Comparison of ENCODE assay signal across 10 cellular contexts in the genomic region with DNA sequence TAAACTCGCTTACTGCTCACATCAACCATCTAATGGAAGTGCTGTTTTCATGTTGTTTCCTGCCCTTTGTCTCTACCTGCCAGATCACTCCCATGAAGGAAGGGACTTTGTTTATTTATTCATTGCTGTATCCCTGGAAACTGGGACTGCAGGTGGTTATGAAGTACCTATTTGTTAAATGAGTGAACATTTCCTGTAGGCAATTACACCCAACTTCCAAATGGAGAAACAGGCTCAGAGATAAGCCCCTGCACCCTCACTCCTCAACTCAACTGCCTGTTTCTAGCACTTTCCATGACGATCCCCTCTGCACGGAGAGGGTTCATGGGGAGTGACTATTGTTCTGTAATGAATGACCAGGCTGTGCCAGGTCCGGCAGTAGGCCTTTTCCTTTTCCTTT. TPM values are rescaled to one million over a fixed set of nuclear protein-coding genes. Genes with fewer than 3 reads are reported as not detected.
A peak's percentile ranks its signal among the peaks of the same experiment; 100 is the strongest.
DNase-seq lines count a peak whose midpoint lies in the region; ATAC-seq lines count a peak whose summit lies in the region.
"Had no signal": no experiment of that assay in that cellular context is flagged by ENCODE, and none has a peak within 500 bp of the region (broad histone marks: within the 10 kb centered on the region; RNA-seq: fewer than 3 reads in every experiment).

No MANE protein-coding gene starts in this region.

- H3K4me3 ChIP-seq in HUES48 (ENCODE audit: low read depth, low read length) = no peak overlapping the region

- peak; percentile 84 for DNase-seq in NCI-H69 (lab: John Stamatoyannopoulos, UW)
- DNase-seq in pulmonary artery endothelial cell (ENCODE audit: low read depth, low spot score) = peak; percentile 85
- DNase-seq in Right ventricle myocardium inferior (ENCODE audit: missing footprints) = no peak
- no peak for DNase-seq in CD1c-positive myeloid dendritic cell (ENCODE audit: extremely low spot score)
- no peak for DNase-seq in NOMO-1 (lab: John Stamatoyannopoulos, UW; ENCODE audit: unreplicated experiment in 2 of 2)
- DNase-seq: RPMI8226 had no signal

- no peak overlapping the region for H3K9ac ChIP-seq in HUES48 (ENCODE audit: low read depth, low read length)

- no peaks in the 10 kb centered on the region for H3K27me3 ChIP-seq in HUES48 (ENCODE audit: control insufficient read depth, insufficient read depth, low read length)

- H3K36me3 ChIP-seq in HUES48 (ENCODE audit: control insufficient read depth, insufficient read depth, low read length) = peaks cover 13% of the 10 kb centered on the region

- ATAC-seq in esophagus mucosa = peak; percentile 66
- no peak for ATAC-seq in Right ventricle myocardium inferior
- no peak for ATAC-seq in HG02938 (IDR thresholded peaks at IDR 0.05; ENCODE audit: unreplicated experiment)

- peak overlapping the region; percentile 23 for H3K27ac ChIP-seq in HUES48 (ENCODE audit: low read depth, low read length)

- intact Hi-C loops in Right ventricle myocardium inferior (cut with DNase I) = no loop called here

- peaks cover 12% of the 10 kb centered on the region for H3K4me1 ChIP-seq in HUES48 (ENCODE audit: control insufficient read depth, insufficient read depth, low read length)

- no peaks in the 10 kb centered on the region for H3K9me3 ChIP-seq in HUES48 (ENCODE audit: control insufficient read depth, insufficient read depth, low read length)

RNA-seq across cellular contexts. Expression of a gene that starts 1.9 kb away (rescaled TPM):
- total RNA-seq in esophagus mucosa (152 TPM), pulmonary artery endothelial cell (212 and 296 TPM in 2 replicates), Right ventricle myocardium inferior (1,425 TPM)

RNA-seq across cellular contexts. Expression of a gene that starts 27.8 kb away (rescaled TPM):
- total RNA-seq in esophagus mucosa (not detected), pulmonary artery endothelial cell (not detected in 2 replicates), Right ventricle myocardium inferior (not detected)
- total RNA-seq: myocyte had no signal

RNA-seq across cellular contexts. Expression of a gene that starts 31.2 kb away (rescaled TPM):
- total RNA-seq in esophagus mucosa = 218 TPM
- total RNA-seq in pulmonary artery endothelial cell = 73.4 and 129 TPM in 2 replicates
- total RNA-seq in Right ventricle myocardium inferior = 172 TPM

RNA-seq across cellular contexts. Expression of a gene that starts 45.2 kb away (rescaled TPM):
- not detected for total RNA-seq in esophagus mucosa
- not detected in 2 replicates for total RNA-seq in pulmonary artery endothelial cell
- not detected for total RNA-seq in Right ventricle myocardium inferior
- total RNA-seq: myocyte had no signal

Comparison
In these comparisons a context has a peak if more than half of its experiments do, and no peak if none do; other contexts are left out.
1. DNase-seq: peak in NCI-H69 (single experiment) and pulmonary artery endothelial cell (single experiment); none in Right ventricle myocardium inferior (single experiment), CD1c-positive myeloid dendritic cell (single experiment) and NOMO-1 (0 of 2).